Comparison of ENCODE assay signal across 1 cellular context in genomic region chr1:66996018-66996682, GRCh38.
TF ChIP-seq lines count a peak whose summit lies in the region.

No MANE protein-coding gene starts in this region.

TF ChIP-seq in GM12878, 131 proteins besides CTCF, POLR2A, EP300 and RAD21 (continued from another document and continues in another):
- TF ChIP-seq DPF2 (IDR thresholded peaks at IDR 0.05) = no peak
- no peak for TF ChIP-seq YBX1 (IDR thresholded peaks at IDR 0.05)
- TF ChIP-seq MTA3 (IDR thresholded peaks at IDR 0.05; ENCODE audit: borderline replicate concordance, low read length) = no peak
- no peak for TF ChIP-seq HCFC1 (IDR thresholded peaks at IDR 0.05; ENCODE audit: low read length)
- TF ChIP-seq BACH1 (IDR thresholded peaks at IDR 0.05; ENCODE audit: borderline replicate concordance) = no peak
- no peak for TF ChIP-seq BCL11A (IDR thresholded peaks at IDR 0.05; ENCODE audit: low read depth, low read length)
- no peak for TF ChIP-seq GATAD2B (conservative IDR thresholded peaks at IDR 0.05; ENCODE audit: low read depth)
- TF ChIP-seq MYB (IDR thresholded peaks at IDR 0.05; ENCODE audit: borderline replicate concordance, low read depth, low read length) = no peak
- TF ChIP-seq FOXM1 (IDR thresholded peaks at IDR 0.05; ENCODE audit: low read depth, low read length) = peak; percentile 45; the same call in 1 of the 2 replicates
- no peak for TF ChIP-seq FOXK2 (IDR thresholded peaks at IDR 0.05)
- no peak for TF ChIP-seq BCL3 (IDR thresholded peaks at IDR 0.05; ENCODE audit: borderline replicate concordance, insufficient read depth, low read depth, low read length, poor library complexity, severe bottlenecking)
- no peak for TF ChIP-seq LARP7 (IDR thresholded peaks at IDR 0.05)
- 0 out of 2 replicates have a peak, but pooled peaks have one; percentile 40 for TF ChIP-seq PKNOX1 (IDR thresholded peaks at IDR 0.05)
- TF ChIP-seq MAX (IDR thresholded peaks at IDR 0.05; ENCODE audit: low read depth, low read length) = no peak
- TF ChIP-seq RUNX3 (IDR thresholded peaks at IDR 0.05; ENCODE audit: low read length) = 0 out of 2 replicates have a peak, but pooled peaks have one; percentile 7
- no peak for TF ChIP-seq BRCA1 (IDR thresholded peaks at IDR 0.05; ENCODE audit: low read depth, low read length)
- 0 out of 2 replicates have a peak, but pooled peaks have one; percentile 13 for TF ChIP-seq RELB (IDR thresholded peaks at IDR 0.05; ENCODE audit: low read depth)
- peak; percentile 40; the same call in 1 of the 2 replicates for TF ChIP-seq IKZF1 (conservative IDR thresholded peaks at IDR 0.05)
- TF ChIP-seq POU2F2 (IDR thresholded peaks at IDR 0.05; ENCODE audit: borderline replicate concordance, low read depth, low read length) = peak; percentile 52; the same call in 1 of the 3 replicates
- no peak for TF ChIP-seq E2F8 (IDR thresholded peaks at IDR 0.05; ENCODE audit: low read depth, partially characterized antibody)
- peak; percentile 86 for TF ChIP-seq SMC3 (IDR thresholded peaks at IDR 0.05; ENCODE audit: borderline replicate concordance, low read length)
- no peak for TF ChIP-seq MXI1 (IDR thresholded peaks at IDR 0.05; ENCODE audit: low read depth, low read length)
- no peak for TF ChIP-seq KAT2A (conservative IDR thresholded peaks at IDR 0.05; ENCODE audit: control insufficient read depth, low read depth, low read length)
- TF ChIP-seq E2F4 (IDR thresholded peaks at IDR 0.05; ENCODE audit: low read depth, low read length) = no peak
- no peak for TF ChIP-seq SPI1 (IDR thresholded peaks at IDR 0.05; ENCODE audit: borderline replicate concordance, insufficient read depth, low read depth, low read length)
- TF ChIP-seq POLR2AphosphoS5 (IDR thresholded peaks at IDR 0.05; ENCODE audit: low read length) = no peak
- no peak for TF ChIP-seq NR2F1 (conservative IDR thresholded peaks at IDR 0.05)
- no peak for TF ChIP-seq ZBTB4 (CRISPR knock-in tag; IDR thresholded peaks at IDR 0.05)
- no peak for TF ChIP-seq RAD51 (IDR thresholded peaks at IDR 0.05)
- TF ChIP-seq REST (IDR thresholded peaks at IDR 0.05; ENCODE audit: low read depth, low read length) = no peak
- no peak for TF ChIP-seq NFIC (IDR thresholded peaks at IDR 0.05; ENCODE audit: low read depth, low read length)
- TF ChIP-seq FOS (IDR thresholded peaks at IDR 0.05; ENCODE audit: borderline replicate concordance, extremely low read depth, insufficient read length) = no peak
- no peak for TF ChIP-seq NKRF (conservative IDR thresholded peaks at IDR 0.05)
- TF ChIP-seq RB1 (IDR thresholded peaks at IDR 0.05; ENCODE audit: borderline replicate concordance) = no peak
- no peak for TF ChIP-seq CHD4 (IDR thresholded peaks at IDR 0.05)
- TF ChIP-seq STAT1 (conservative IDR thresholded peaks at IDR 0.05) = no peak
- TF ChIP-seq ASH2L (IDR thresholded peaks at IDR 0.05; ENCODE audit: borderline replicate concordance, low read depth) = no peak
- TF ChIP-seq PRDM15 (CRISPR knock-in tag; IDR thresholded peaks at IDR 0.05) = no peak
- no peak for TF ChIP-seq NBN (IDR thresholded peaks at IDR 0.05)
- TF ChIP-seq SIX5 (IDR thresholded peaks at IDR 0.05; ENCODE audit: low read depth, low read length, severe bottlenecking) = no peak
